16 cellular contexts compared by ENCODE assay signal in genomic region chr4:118783887-118784286, GRCh38. TPM values are rescaled to one million over a fixed set of nuclear protein-coding genes. Genes with fewer than 3 reads are reported as not detected.
A peak's percentile ranks its signal among the peaks of the same experiment; 100 is the strongest.
DNase-seq lines count a peak whose midpoint lies in the region; ATAC-seq, FAIRE-seq and TF ChIP-seq lines count a peak whose summit lies in the region.
"Had no signal": no experiment of that assay in that cellular context is flagged by ENCODE, and none has a peak within 500 bp of the region (broad histone marks: within the 10 kb centered on the region; RNA-seq: fewer than 3 reads in every experiment).

No MANE protein-coding gene starts in this region.

- no peak for ATAC-seq in heart right ventricle
- ATAC-seq in aorta (ENCODE audit: low FRiP score), result peak; percentile 76
- no peak for ATAC-seq in HG03378 (IDR thresholded peaks at IDR 0.05; ENCODE audit: unreplicated experiment)
- no peak for ATAC-seq in GM19452 (IDR thresholded peaks at IDR 0.05; ENCODE audit: unreplicated experiment)
- ATAC-seq: activated CD4-positive, alpha-beta T cell treated with anti-CD3 and anti-CD28 coated beads for 36 hours; activated T-helper 17 cell treated with anti-CD3 and anti-CD28 coated beads, Interleukin-2, amount 50 U/mL, for 72 hours; stimulated activated naive CD8-positive, alpha-beta T cell treated with anti-CD3 and anti-CD28 coated beads, Interleukin-15, Interleukin-2, amounts not matched to agents 100 U/mL and 50 U/mL, for 24 hours had no signal

- H3K9me3 ChIP-seq in left ventricle myocardium inferior (replicated peaks), result no peaks in the 10 kb centered on the region
- H3K9me3 ChIP-seq in heart right ventricle, result no peaks in the 10 kb centered on the region
- H3K9me3 ChIP-seq in fibroblast of lung (ENCODE audit: control insufficient read depth, insufficient read depth, low read depth, low read length), result no peaks in the 10 kb centered on the region
- H3K9me3 ChIP-seq in aorta (ENCODE audit: control insufficient read depth, low read length), result no peaks in the 10 kb centered on the region
- H3K9me3 ChIP-seq: tibial nerve had no signal

- H3K4me2 ChIP-seq in fibroblast of lung (ENCODE audit: extremely low read depth, insufficient read depth, low read length), result no peak overlapping the region

- H4K20me1 ChIP-seq in fibroblast of lung (ENCODE audit: control insufficient read depth, extremely low read depth, insufficient read depth, low read length), result no peaks in the 10 kb centered on the region

- no peak overlapping the region for H2AFZ ChIP-seq in fibroblast of lung (ENCODE audit: low read length)

- no peak overlapping the region for H3K4me3 ChIP-seq in left ventricle myocardium inferior
- H3K4me3 ChIP-seq in heart right ventricle, result no peak overlapping the region
- H3K4me3 ChIP-seq in fibroblast of lung (replicated peaks in 1 of 4; ENCODE audit: control extremely low read depth in 1 of 4, insufficient read depth in 1 of 4, low read depth in 3 of 4, low read length in 4 of 4), result no peak overlapping the region
- H3K4me3 ChIP-seq in aorta (ENCODE audit: low read length in 2 of 2), result no peak overlapping the region
- H3K4me3 ChIP-seq: tibial nerve had no signal

- H3K27me3 ChIP-seq in left ventricle myocardium inferior (ENCODE audit: low read depth) (no peaks in the 10 kb centered on the region), heart right ventricle (no peaks in the 10 kb centered on the region), fibroblast of lung (ENCODE audit: control insufficient read depth, insufficient read depth, low read length) (no peaks in the 10 kb centered on the region), aorta (ENCODE audit: control insufficient read depth in 1 of 2, insufficient read depth in 2 of 2, low read length in 1 of 2) (no peaks in the 10 kb centered on the region)
- H3K27me3 ChIP-seq: tibial nerve had no signal

- H3K36me3 ChIP-seq in left ventricle myocardium inferior (peaks cover 18% of the 10 kb centered on the region), heart right ventricle (peaks cover 0 to 55% (median 0%) of the 10 kb centered on the region in 9 donors), fibroblast of lung (ENCODE audit: control insufficient read depth, insufficient read depth, low read length) (peaks cover 9% of the 10 kb centered on the region), aorta (ENCODE audit: control insufficient read depth in 1 of 2, insufficient read depth in 2 of 2, low read length in 1 of 2) (no peaks in the 10 kb centered on the region)

- peaks cover 34% of the 10 kb centered on the region for H3K4me1 ChIP-seq in left ventricle myocardium inferior
- H3K4me1 ChIP-seq in heart right ventricle, result peaks cover 0 to 36% (median 15%) of the 10 kb centered on the region in 9 donors
- H3K4me1 ChIP-seq in fibroblast of lung (ENCODE audit: control insufficient read depth, extremely low read depth, insufficient read depth, low read length), result no peaks in the 10 kb centered on the region
- peaks cover 1 to 2% of the 10 kb centered on the region in 2 donors for H3K4me1 ChIP-seq in aorta (ENCODE audit: control insufficient read depth in 1 of 2, insufficient read depth in 2 of 2, low read length in 2 of 2)

- H3K9ac ChIP-seq in fibroblast of lung (ENCODE audit: insufficient read depth, low read length), result no peak overlapping the region

- TF ChIP-seq CTCF in left ventricle myocardium inferior (IDR thresholded peaks at IDR 0.05; ENCODE audit: borderline replicate concordance) (no peak), heart right ventricle (IDR thresholded peaks at IDR 0.05) (no peak), fibroblast of lung (conservative IDR thresholded peaks at IDR 0.05 in 1 of 2, IDR thresholded peaks at IDR 0.05 in 1 of 2; ENCODE audit: low read depth in 1 of 2, low read length in 2 of 2) (no peak)

- H3K79me2 ChIP-seq in fibroblast of lung (ENCODE audit: control insufficient read depth, insufficient read depth, low read length), result peaks cover 9% of the 10 kb centered on the region

- H3K27ac ChIP-seq in left ventricle myocardium inferior (replicated peaks) (peak overlapping the region; percentile 51), heart right ventricle (peak overlapping the region in 2 of 10 donors; percentile 34 to 37), fibroblast of lung (ENCODE audit: insufficient read depth, low read length) (no peak overlapping the region), aorta (ENCODE audit: low read depth in 1 of 2, low read length in 2 of 2) (no peak overlapping the region)

- 76 to 82% methylated on average over 5 of the region's 5 CpGs for WGBS in heart right ventricle, 2 donors
- 82 to 88% methylated on average over 5 of the region's 5 CpGs for WGBS in aorta, 2 donors

- intact Hi-C loops in left ventricle myocardium inferior (cut with micrococcal nuclease) (no loop called here), heart right ventricle (cut with DNase I) (no loop called here), aorta (cut with DNase I) (no loop called here)

- FAIRE-seq in HTR-8/SVneo (lab: Jason Lieb, UNC), result no peak

- DNase-seq in left ventricle myocardium inferior (no peak), heart right ventricle (no peak), amniotic epithelial cell (ENCODE audit: low read depth) (peak; percentile 58), fibroblast of lung (ENCODE audit: low read depth in 2 of 2) (peak; percentile 51 to 73), aorta (no peak), HTR-8/SVneo (ENCODE audit: insufficient read length, low spot score) (no peak)
- DNase-seq: activated CD4-positive, alpha-beta T cell treated with anti-CD3 and anti-CD28 coated beads for 36 hours; effector memory CD4-positive, alpha-beta T cell; NCI-H1436; NCI-H345; stimulated activated CD4-positive, alpha-beta T cell treated with anti-CD3 and anti-CD28 coated beads, Interleukin-1b, Interleukin-23, amount 100 ng/mL, for 48 hours; stimulated activated naive CD8-positive, alpha-beta T cell treated with anti-CD3 and anti-CD28 coated beads, Interleukin-15, Interleukin-2, amounts not matched to agents 100 U/mL and 50 U/mL, for 24 hours had no signal

RNA-seq across cellular contexts. Expression of gene SEC24D, which starts 52.0 kb away (rescaled TPM):
- total RNA-seq in left ventricle myocardium inferior, result 10.5 TPM
- 10 to 100 TPM in 6 of 10 donors, 1 to 10 TPM in 4; 7.8 to 24.4 (median 12.1) TPM for total RNA-seq in heart right ventricle
- polyA plus RNA-seq in heart right ventricle, result 10 to 100 TPM in 1 of 2 donors, 1 to 10 TPM in 1; 6.1 to 15.9 TPM
- 47.8 and 64.6 TPM in 2 replicates for total RNA-seq in fibroblast of lung
- polyA plus RNA-seq in fibroblast of lung, result 92.9 and 105 TPM in 2 replicates
- 76.6 and 98.2 TPM in 2 replicates for polyA plus RNA-seq in fibroblast of lung (2012)
- polyA minus RNA-seq in fibroblast of lung (ENCODE audit: low replicate concordance), result 193 and 216 TPM in 2 replicates
- total RNA-seq in aorta, result 100 to 1,000 TPM; 126 to 127 TPM
- 10 to 100 TPM; 25.3 to 30.6 TPM for polyA plus RNA-seq in aorta

Comparison
In these comparisons a context has a peak if more than half of its experiments do, and no peak if none do; other contexts are left out.
1. DNase-seq: peak in amniotic epithelial cell (single experiment) and fibroblast of lung (2 of 2); none in left ventricle myocardium inferior (single experiment), heart right ventricle (0 of 2), aorta (0 of 2) and HTR-8/SVneo (single experiment).